Comparison of ENCODE assay signal across 13 cellular contexts in genomic region chr11:126990716-126991480, GRCh38. TPM values are rescaled to one million over a fixed set of nuclear protein-coding genes. Genes with fewer than 3 reads are reported as not detected.
DNase-seq lines count a peak whose midpoint lies in the region; ATAC-seq, FAIRE-seq and TF ChIP-seq lines count a peak whose summit lies in the region.
"Had no signal": no experiment of that assay in that cellular context is flagged by ENCODE, and none has a peak within 500 bp of the region (broad histone marks: within the 10 kb centered on the region; RNA-seq: fewer than 3 reads in every experiment).

No MANE protein-coding gene starts in this region.

- H3K36me3 Mint-ChIP-seq in GM23338 (ENCODE audit: low read depth) = no peaks in the 10 kb centered on the region

- no peak overlapping the region; the same call in 1 of the 2 replicates for H3K4me2 ChIP-seq in GM23338

- H3K4me1 Mint-ChIP-seq in GM23338 = peaks cover 7% of the 10 kb centered on the region

- H3F3A ChIP-seq in GM23338 (replicated peaks; ENCODE audit: low read depth) = no peaks in the 10 kb centered on the region

- H3K27ac Mint-ChIP-seq in GM23338 = no peak overlapping the region
- H3K27ac Mint-ChIP-seq: T-helper 17 cell had no signal

- H3K27me3 Mint-ChIP-seq in GM23338 (ENCODE audit: insufficient read depth, low read depth, poor library complexity) = peaks cover 2% of the 10 kb centered on the region

- no peaks in the 10 kb centered on the region for H3K36me3 ChIP-seq in GM23338 (ENCODE audit: insufficient read depth)
- H3K36me3 ChIP-seq in sigmoid colon = no peaks in the 10 kb centered on the region
- H3K36me3 ChIP-seq: uterus had no signal

- no peak for TF ChIP-seq EP300 in sigmoid colon (IDR thresholded peaks at IDR 0.05)

- H3K4me3 ChIP-seq in GM23338 (no peak overlapping the region), WI38 (ENCODE audit: low read depth, low read length) (peak overlapping the region; percentile 14; the same call in 1 of the 2 replicates), sigmoid colon (no peak overlapping the region)
- H3K4me3 ChIP-seq: GM12878, uterus had no signal

- no peak for FAIRE-seq in GM19239 (lab: Jason Lieb, UNC)
- FAIRE-seq: endometrium had no signal

- ATAC-seq in GM23338 (peak; percentile 16), GM21723 (IDR thresholded peaks at IDR 0.05; ENCODE audit: unreplicated experiment) (no peak), HG03139 (IDR thresholded peaks at IDR 0.05; ENCODE audit: unreplicated experiment) (no peak)

- H3K27me3 ChIP-seq in GM23338 (ENCODE audit: insufficient read depth) = no peaks in the 10 kb centered on the region
- peaks cover 0 to 10% (median 0%) of the 10 kb centered on the region in 3 donors for H3K27me3 ChIP-seq in sigmoid colon
- H3K27me3 ChIP-seq: uterus had no signal

- H3K27ac ChIP-seq in GM23338 (ENCODE audit: low read depth) = no peak overlapping the region
- no peak overlapping the region for H3K27ac ChIP-seq in sigmoid colon
- H3K27ac ChIP-seq: uterus had no signal

- H3K4me1 ChIP-seq in GM23338 (ENCODE audit: insufficient read depth) (no peaks in the 10 kb centered on the region), sigmoid colon (no peaks in the 10 kb centered on the region)
- H3K4me1 ChIP-seq: uterus had no signal

- TF ChIP-seq CTCF in GM23338 (conservative IDR thresholded peaks at IDR 0.05; ENCODE audit: low read depth in 2 of 2) = no peak
- TF ChIP-seq CTCF in WI38 (IDR thresholded peaks at IDR 0.05; ENCODE audit: low read depth, low read length) = no peak
- peak in 1 of 4 experiments; percentile 36 for TF ChIP-seq CTCF in sigmoid colon (IDR thresholded peaks at IDR 0.05)

- TF ChIP-seq POLR2A in sigmoid colon (IDR thresholded peaks at IDR 0.05) = no peak

- H3K9me2 ChIP-seq in GM23338 (ENCODE audit: insufficient read depth) = no peaks in the 10 kb centered on the region

- no peaks in the 10 kb centered on the region for H4K20me1 ChIP-seq in GM23338 (replicated peaks; ENCODE audit: insufficient read depth)

- no peaks in the 10 kb centered on the region for H3K79me2 ChIP-seq in GM23338 (replicated peaks; ENCODE audit: insufficient read depth)

- 52 to 55% methylated on average over 11 of the region's 11 CpGs for WGBS in sigmoid colon, 2 donors

- no peak overlapping the region for H3K4me3 Mint-ChIP-seq in GM23338
- H3K4me3 Mint-ChIP-seq: T-helper 17 cell had no signal

- H3K9me3 Mint-ChIP-seq in GM23338 = no peaks in the 10 kb centered on the region

- no peak overlapping the region for H2AFZ ChIP-seq in GM23338

- H3K9me3 ChIP-seq in sigmoid colon = no peaks in the 10 kb centered on the region
- H3K9me3 ChIP-seq: uterus had no signal

- DNase-seq in AG08395 (ENCODE audit: low spot score) (peak; percentile 31), GM23338 (ENCODE audit: low spot score) (no peak), kidney glomerular epithelial cell (lab: John Stamatoyannopoulos, UW) (peak; percentile 61), GM19239 (ENCODE audit: insufficient read length, low spot score) (no peak), sigmoid colon (no peak)
- DNase-seq: NCI-H1417 treated with DMSO at 0.1 percent for 48 hours had no signal

- intact Hi-C loops in sigmoid colon (cut with DNase I) = loop anchor here (1.0 to 5.0 kb wide), 3 partner anchors 274 to 550 kb away; no protein-coding TSS in a partner anchor

TF ChIP-seq in GM23338, 12 proteins besides CTCF, POLR2A, EP300 and RAD21 (continues in another document):
- no peak for TF ChIP-seq STAT1 (IDR thresholded peaks at IDR 0.05; ENCODE audit: unreplicated experiment)
- no peak for TF ChIP-seq ETS1 (IDR thresholded peaks at IDR 0.05)
- TF ChIP-seq CREB1 (CRISPR knock-in tag; IDR thresholded peaks at IDR 0.05; ENCODE audit: low read depth) = no peak
- TF ChIP-seq EZH2phosphoT487 (IDR thresholded peaks at IDR 0.05; ENCODE audit: unreplicated experiment) = no peak
- TF ChIP-seq REST (IDR thresholded peaks at IDR 0.05; ENCODE audit: unreplicated experiment) = no peak

RNA-seq across cellular contexts. Expression of gene KIRREL3, which starts 9.7 kb away (rescaled TPM):
- 0.08 and 1.5 TPM in 2 replicates for total RNA-seq in GM23338 (2014; rRNA removed; shearing (Covaris generic))
- polyA plus RNA-seq in GM23338 (2016; fragmentation: Nextera tagmentation; extraction: Ambion mirVana) (0.13 and 0.30 TPM in 2 replicates), sigmoid colon (1 to 10 TPM in 2 of 3 donors, under 1 TPM in 1; under 0.01 to 1.8 (median 1.0) TPM)
- 1 to 10 TPM in 2 of 4 donors, under 1 TPM in 2; 0.66 to 3.3 (median 1.3) TPM for total RNA-seq in sigmoid colon
- total RNA-seq: T-helper 17 cell had no signal
- polyA plus RNA-seq: GM12878 had no signal

Comparison
In these comparisons a context has a peak if more than half of its experiments do, and no peak if none do; other contexts are left out.
1. DNase-seq: peak in AG08395 (single experiment) and kidney glomerular epithelial cell (single experiment); none in GM23338 (single experiment), GM19239 (single experiment) and sigmoid colon (single experiment).